12 cellular contexts compared by ENCODE assay signal in the genomic region with DNA sequence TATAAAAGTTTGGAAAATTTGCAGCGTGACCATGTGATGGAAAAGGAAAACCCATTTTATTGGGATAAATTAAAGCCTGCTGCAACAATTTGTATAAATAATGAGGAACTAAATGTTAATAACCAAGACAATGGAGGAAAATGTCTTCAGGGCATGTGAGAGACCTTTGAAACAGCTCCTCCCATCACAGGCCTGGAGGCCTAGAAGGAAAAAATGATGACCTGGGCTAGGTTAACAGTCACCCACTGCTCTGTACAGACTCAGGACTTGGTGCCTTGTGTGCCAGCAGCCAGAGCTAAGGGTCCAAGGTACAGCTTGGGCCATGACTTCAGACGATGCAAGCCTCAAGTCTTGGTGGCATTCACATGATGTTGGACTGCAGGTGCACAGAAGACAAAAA. TPM values are rescaled to one million over a fixed set of nuclear protein-coding genes. Genes with fewer than 3 reads are reported as not detected.
"Had no signal": no experiment of that assay in that cellular context is flagged by ENCODE, and none has a peak within 500 bp of the region (broad histone marks: within the 10 kb centered on the region; RNA-seq: fewer than 3 reads in every experiment).

No MANE protein-coding gene starts in this region.

- FAIRE-seq: H1, H54 had no signal

- H3K4me3 ChIP-seq: GM23248, GM23338, HAP-1 had no signal

- H3K4me2 ChIP-seq: GM23338 had no signal

- H3K27ac ChIP-seq: GM23248 had no signal

- H3K9ac ChIP-seq: GM23248 had no signal

- H3K4me1 ChIP-seq: HAP-1 had no signal

- H3K4me3 Mint-ChIP-seq: GM23338, H9, HFFc6 had no signal

- ATAC-seq: GM23338, HCT116 had no signal

- H3K4me1 Mint-ChIP-seq: GM23338, H9 had no signal

- H3K36me3 ChIP-seq: HAP-1 had no signal

- H2AFZ ChIP-seq: GM23248, GM23338 had no signal

- DNase-seq: GM23248, GOT3, H7, H9, HCEC 1CT, HFFc6 had no signal

RNA-seq across cellular contexts. Expression of gene UGT3A1, which starts 22.0 kb away (rescaled TPM):
- total RNA-seq: GM23248, H4, HFFc6 had no signal
- polyA plus RNA-seq: GM23248 had no signal

RNA-seq across cellular contexts. Expression of gene UGT3A2, which starts 53.5 kb away (rescaled TPM):
- total RNA-seq: GM23248, HFFc6 had no signal
- polyA plus RNA-seq: GM23248 had no signal
